ENCODE assay signal across 1 cellular context in the genomic region with DNA sequence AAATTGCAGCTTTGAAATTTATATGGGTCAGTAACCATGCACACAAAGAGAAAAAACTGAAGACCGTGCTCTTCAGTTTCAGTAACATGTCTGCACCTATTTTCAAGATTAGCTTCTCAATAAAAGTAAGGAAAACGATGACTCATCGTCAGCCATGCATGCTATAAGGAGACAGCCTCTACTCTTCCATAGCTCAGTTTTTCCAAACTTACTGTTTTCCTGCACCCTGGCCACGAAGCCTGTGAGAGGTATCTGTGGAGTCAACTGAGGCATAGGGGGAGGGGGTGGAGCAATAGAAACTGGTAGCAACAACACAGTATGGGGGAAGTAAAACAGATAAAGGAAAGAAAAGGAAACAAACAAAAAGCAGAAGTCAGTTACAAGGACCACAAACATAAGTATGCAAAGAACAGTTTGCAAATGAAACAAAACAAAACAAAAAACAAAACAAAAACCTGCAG.
TF ChIP-seq lines count a peak whose summit lies in the region.

No MANE protein-coding gene starts in this region.

TF ChIP-seq in GM12878, 131 proteins besides CTCF, POLR2A, EP300 and RAD21 (continued from another document and continues in another):
- TF ChIP-seq, protein P1, sequence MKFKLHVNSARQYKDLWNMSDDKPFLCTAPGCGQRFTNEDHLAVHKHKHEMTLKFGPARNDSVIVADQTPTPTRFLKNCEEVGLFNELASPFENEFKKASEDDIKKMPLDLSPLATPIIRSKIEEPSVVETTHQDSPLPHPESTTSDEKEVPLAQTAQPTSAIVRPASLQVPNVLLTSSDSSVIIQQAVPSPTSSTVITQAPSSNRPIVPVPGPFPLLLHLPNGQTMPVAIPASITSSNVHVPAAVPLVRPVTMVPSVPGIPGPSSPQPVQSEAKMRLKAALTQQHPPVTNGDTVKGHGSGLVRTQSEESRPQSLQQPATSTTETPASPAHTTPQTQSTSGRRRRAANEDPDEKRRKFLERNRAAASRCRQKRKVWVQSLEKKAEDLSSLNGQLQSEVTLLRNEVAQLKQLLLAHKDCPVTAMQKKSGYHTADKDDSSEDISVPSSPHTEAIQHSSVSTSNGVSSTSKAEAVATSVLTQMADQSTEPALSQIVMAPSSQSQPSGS (IDR thresholded peaks at IDR 0.05; ENCODE audit: low read length) = peak; percentile 59
- TF ChIP-seq, protein P2, sequence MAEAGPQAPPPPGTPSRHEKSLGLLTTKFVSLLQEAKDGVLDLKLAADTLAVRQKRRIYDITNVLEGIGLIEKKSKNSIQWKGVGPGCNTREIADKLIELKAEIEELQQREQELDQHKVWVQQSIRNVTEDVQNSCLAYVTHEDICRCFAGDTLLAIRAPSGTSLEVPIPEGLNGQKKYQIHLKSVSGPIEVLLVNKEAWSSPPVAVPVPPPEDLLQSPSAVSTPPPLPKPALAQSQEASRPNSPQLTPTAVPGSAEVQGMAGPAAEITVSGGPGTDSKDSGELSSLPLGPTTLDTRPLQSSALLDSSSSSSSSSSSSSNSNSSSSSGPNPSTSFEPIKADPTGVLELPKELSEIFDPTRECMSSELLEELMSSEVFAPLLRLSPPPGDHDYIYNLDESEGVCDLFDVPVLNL (IDR thresholded peaks at IDR 0.05; ENCODE audit: low read depth, low read length) = no peak
- TF ChIP-seq TCF7 (IDR thresholded peaks at IDR 0.05; ENCODE audit: borderline replicate concordance) (no peak), TCF12 (IDR thresholded peaks at IDR 0.05; ENCODE audit: low read depth, low read length) (no peak), ZNF622 (IDR thresholded peaks at IDR 0.05) (no peak), KLF5 (IDR thresholded peaks at IDR 0.05; ENCODE audit: partially characterized antibody) (no peak), CREM (IDR thresholded peaks at IDR 0.05; ENCODE audit: low read depth) (no peak), EED (IDR thresholded peaks at IDR 0.05; ENCODE audit: low read depth) (peak; percentile 43; the same call in 1 of the 2 replicates), HDGF (IDR thresholded peaks at IDR 0.05) (0 out of 2 replicates have a peak, but pooled peaks have one; percentile 62), NBN (IDR thresholded peaks at IDR 0.05) (peak; percentile 84), GATAD2B (conservative IDR thresholded peaks at IDR 0.05; ENCODE audit: low read depth) (no peak), FOXM1 (IDR thresholded peaks at IDR 0.05; ENCODE audit: low read depth, low read length) (no peak), BACH1 (IDR thresholded peaks at IDR 0.05; ENCODE audit: borderline replicate concordance) (no peak), LARP7 (IDR thresholded peaks at IDR 0.05) (no peak), PAX5 (IDR thresholded peaks at IDR 0.05; ENCODE audit: borderline replicate concordance, low read depth, low read length) (0 out of 2 replicates have a peak, but pooled peaks have one; percentile 36), KAT2A (conservative IDR thresholded peaks at IDR 0.05; ENCODE audit: control insufficient read depth, low read depth, low read length) (no peak), SUPT20H (IDR thresholded peaks at IDR 0.05; ENCODE audit: borderline replicate concordance, control insufficient read depth, low read depth, low read length) (no peak), ZZZ3 (IDR thresholded peaks at IDR 0.05; ENCODE audit: control insufficient read depth, insufficient read length, low read depth) (no peak), RAD51 (IDR thresholded peaks at IDR 0.05) (no peak), ZSCAN29 (IDR thresholded peaks at IDR 0.05) (no peak), ZNF384 (IDR thresholded peaks at IDR 0.05; ENCODE audit: borderline replicate concordance, low read depth, low read length) (no peak), BMI1 (IDR thresholded peaks at IDR 0.05; ENCODE audit: borderline replicate concordance) (no peak), ASH2L (IDR thresholded peaks at IDR 0.05; ENCODE audit: borderline replicate concordance, low read depth) (no peak), ZBED1 (IDR thresholded peaks at IDR 0.05; ENCODE audit: borderline replicate concordance) (no peak), NR2F1 (conservative IDR thresholded peaks at IDR 0.05) (no peak), CBFB (IDR thresholded peaks at IDR 0.05; ENCODE audit: low read depth) (no peak), MYC (IDR thresholded peaks at IDR 0.05; ENCODE audit: insufficient read depth, insufficient read length, insufficient replicate concordance, low read length, severe bottlenecking) (no peak), TAF1 (IDR thresholded peaks at IDR 0.05; ENCODE audit: borderline replicate concordance, low read depth, low read length) (no peak), CBX3 (IDR thresholded peaks at IDR 0.05; ENCODE audit: borderline replicate concordance, low read depth) (no peak), JUNB (IDR thresholded peaks at IDR 0.05) (no peak; the same call in 1 of the 2 replicates), TCF3 (IDR thresholded peaks at IDR 0.05; ENCODE audit: borderline replicate concordance, insufficient read depth, low read depth, low read length) (no peak), SUZ12 (IDR thresholded peaks at IDR 0.05; ENCODE audit: unreplicated experiment) (no peak), EZH2 (IDR thresholded peaks at IDR 0.05; ENCODE audit: borderline replicate concordance, control insufficient read depth, low read depth, low read length) (no peak)
- TF ChIP-seq, protein P3, sequence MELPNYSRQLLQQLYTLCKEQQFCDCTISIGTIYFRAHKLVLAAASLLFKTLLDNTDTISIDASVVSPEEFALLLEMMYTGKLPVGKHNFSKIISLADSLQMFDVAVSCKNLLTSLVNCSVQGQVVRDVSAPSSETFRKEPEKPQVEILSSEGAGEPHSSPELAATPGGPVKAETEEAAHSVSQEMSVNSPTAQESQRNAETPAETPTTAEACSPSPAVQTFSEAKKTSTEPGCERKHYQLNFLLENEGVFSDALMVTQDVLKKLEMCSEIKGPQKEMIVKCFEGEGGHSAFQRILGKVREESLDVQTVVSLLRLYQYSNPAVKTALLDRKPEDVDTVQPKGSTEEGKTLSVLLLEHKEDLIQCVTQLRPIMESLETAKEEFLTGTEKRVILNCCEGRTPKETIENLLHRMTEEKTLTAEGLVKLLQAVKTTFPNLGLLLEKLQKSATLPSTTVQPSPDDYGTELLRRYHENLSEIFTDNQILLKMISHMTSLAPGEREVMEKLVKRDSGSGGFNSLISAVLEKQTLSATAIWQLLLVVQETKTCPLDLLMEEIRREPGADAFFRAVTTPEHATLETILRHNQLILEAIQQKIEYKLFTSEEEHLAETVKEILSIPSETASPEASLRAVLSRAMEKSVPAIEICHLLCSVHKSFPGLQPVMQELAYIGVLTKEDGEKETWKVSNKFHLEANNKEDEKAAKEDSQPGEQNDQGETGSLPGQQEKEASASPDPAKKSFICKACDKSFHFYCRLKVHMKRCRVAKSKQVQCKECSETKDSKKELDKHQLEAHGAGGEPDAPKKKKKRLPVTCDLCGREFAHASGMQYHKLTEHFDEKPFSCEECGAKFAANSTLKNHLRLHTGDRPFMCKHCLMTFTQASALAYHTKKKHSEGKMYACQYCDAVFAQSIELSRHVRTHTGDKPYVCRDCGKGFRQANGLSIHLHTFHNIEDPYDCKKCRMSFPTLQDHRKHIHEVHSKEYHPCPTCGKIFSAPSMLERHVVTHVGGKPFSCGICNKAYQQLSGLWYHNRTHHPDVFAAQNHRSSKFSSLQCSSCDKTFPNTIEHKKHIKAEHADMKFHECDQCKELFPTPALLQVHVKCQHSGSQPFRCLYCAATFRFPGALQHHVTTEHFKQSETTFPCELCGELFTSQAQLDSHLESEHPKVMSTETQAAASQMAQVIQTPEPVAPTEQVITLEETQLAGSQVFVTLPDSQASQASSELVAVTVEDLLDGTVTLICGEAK (IDR thresholded peaks at IDR 0.05; ENCODE audit: borderline replicate concordance) = no peak
- TF ChIP-seq, protein P4, sequence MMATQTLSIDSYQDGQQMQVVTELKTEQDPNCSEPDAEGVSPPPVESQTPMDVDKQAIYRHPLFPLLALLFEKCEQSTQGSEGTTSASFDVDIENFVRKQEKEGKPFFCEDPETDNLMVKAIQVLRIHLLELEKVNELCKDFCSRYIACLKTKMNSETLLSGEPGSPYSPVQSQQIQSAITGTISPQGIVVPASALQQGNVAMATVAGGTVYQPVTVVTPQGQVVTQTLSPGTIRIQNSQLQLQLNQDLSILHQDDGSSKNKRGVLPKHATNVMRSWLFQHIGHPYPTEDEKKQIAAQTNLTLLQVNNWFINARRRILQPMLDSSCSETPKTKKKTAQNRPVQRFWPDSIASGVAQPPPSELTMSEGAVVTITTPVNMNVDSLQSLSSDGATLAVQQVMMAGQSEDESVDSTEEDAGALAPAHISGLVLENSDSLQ (IDR thresholded peaks at IDR 0.05) = no peak
- TF ChIP-seq, protein P5, sequence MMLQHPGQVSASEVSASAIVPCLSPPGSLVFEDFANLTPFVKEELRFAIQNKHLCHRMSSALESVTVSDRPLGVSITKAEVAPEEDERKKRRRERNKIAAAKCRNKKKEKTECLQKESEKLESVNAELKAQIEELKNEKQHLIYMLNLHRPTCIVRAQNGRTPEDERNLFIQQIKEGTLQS (IDR thresholded peaks at IDR 0.05; ENCODE audit: borderline replicate concordance, extremely low read depth, low read depth, low read length) = no peak
- TF ChIP-seq, protein P6, sequence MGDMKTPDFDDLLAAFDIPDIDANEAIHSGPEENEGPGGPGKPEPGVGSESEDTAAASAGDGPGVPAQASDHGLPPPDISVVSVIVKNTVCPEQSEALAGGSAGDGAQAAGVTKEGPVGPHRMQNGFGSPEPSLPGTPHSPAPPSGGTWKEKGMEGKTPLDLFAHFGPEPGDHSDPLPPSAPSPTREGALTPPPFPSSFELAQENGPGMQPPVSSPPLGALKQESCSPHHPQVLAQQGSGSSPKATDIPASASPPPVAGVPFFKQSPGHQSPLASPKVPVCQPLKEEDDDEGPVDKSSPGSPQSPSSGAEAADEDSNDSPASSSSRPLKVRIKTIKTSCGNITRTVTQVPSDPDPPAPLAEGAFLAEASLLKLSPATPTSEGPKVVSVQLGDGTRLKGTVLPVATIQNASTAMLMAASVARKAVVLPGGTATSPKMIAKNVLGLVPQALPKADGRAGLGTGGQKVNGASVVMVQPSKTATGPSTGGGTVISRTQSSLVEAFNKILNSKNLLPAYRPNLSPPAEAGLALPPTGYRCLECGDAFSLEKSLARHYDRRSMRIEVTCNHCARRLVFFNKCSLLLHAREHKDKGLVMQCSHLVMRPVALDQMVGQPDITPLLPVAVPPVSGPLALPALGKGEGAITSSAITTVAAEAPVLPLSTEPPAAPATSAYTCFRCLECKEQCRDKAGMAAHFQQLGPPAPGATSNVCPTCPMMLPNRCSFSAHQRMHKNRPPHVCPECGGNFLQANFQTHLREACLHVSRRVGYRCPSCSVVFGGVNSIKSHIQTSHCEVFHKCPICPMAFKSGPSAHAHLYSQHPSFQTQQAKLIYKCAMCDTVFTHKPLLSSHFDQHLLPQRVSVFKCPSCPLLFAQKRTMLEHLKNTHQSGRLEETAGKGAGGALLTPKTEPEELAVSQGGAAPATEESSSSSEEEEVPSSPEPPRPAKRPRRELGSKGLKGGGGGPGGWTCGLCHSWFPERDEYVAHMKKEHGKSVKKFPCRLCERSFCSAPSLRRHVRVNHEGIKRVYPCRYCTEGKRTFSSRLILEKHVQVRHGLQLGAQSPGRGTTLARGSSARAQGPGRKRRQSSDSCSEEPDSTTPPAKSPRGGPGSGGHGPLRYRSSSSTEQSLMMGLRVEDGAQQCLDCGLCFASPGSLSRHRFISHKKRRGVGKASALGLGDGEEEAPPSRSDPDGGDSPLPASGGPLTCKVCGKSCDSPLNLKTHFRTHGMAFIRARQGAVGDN (IDR thresholded peaks at IDR 0.05) = no peak
- TF ChIP-seq, protein P7, sequence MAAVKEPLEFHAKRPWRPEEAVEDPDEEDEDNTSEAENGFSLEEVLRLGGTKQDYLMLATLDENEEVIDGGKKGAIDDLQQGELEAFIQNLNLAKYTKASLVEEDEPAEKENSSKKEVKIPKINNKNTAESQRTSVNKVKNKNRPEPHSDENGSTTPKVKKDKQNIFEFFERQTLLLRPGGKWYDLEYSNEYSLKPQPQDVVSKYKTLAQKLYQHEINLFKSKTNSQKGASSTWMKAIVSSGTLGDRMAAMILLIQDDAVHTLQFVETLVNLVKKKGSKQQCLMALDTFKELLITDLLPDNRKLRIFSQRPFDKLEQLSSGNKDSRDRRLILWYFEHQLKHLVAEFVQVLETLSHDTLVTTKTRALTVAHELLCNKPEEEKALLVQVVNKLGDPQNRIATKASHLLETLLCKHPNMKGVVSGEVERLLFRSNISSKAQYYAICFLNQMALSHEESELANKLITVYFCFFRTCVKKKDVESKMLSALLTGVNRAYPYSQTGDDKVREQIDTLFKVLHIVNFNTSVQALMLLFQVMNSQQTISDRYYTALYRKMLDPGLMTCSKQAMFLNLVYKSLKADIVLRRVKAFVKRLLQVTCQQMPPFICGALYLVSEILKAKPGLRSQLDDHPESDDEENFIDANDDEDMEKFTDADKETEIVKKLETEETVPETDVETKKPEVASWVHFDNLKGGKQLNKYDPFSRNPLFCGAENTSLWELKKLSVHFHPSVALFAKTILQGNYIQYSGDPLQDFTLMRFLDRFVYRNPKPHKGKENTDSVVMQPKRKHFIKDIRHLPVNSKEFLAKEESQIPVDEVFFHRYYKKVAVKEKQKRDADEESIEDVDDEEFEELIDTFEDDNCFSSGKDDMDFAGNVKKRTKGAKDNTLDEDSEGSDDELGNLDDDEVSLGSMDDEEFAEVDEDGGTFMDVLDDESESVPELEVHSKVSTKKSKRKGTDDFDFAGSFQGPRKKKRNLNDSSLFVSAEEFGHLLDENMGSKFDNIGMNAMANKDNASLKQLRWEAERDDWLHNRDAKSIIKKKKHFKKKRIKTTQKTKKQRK (IDR thresholded peaks at IDR 0.05; ENCODE audit: low read depth, low read length) = no peak
